Comparison of ENCODE assay signal across 27 cellular contexts in the genomic region with DNA sequence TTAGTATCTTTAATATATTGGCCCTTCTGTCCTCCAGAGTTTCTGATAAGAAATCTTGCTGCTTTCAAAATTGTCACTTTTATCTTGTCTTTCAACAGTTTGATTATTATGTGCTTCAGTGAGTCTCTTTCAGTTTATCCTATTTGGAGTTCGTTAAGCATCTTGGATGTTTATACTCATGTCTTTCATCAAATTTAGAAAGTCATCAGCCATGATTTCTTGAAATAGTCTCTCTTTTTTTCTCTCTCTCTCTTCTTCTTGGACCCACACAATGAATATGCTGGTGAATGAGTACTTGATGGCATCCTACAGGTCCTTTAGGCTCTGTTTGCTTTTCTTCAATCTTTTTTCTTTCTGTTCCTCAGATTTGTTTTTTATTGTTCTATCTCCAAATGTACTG.
DNase-seq lines count a peak whose midpoint lies in the region; TF ChIP-seq lines count a peak whose summit lies in the region.
"Had no signal": no experiment of that assay in that cellular context is flagged by ENCODE, and none has a peak within 500 bp of the region (broad histone marks: within the 10 kb centered on the region; RNA-seq: fewer than 3 reads in every experiment).

No MANE protein-coding gene starts in this region.

- CTCF ChIA-PET in HEK293 (lab: Yijun Ruan, JAX), result interaction anchor here (0.7 kb wide), 2 partner anchors 209 to 1164 kb away, joined by 3 to 5 read pairs; no protein-coding TSS in a partner anchor

- POLR2A ChIA-PET in HEK293 (lab: Yijun Ruan, JAX), result no interaction called here

- no peak for TF ChIP-seq CTCF in HEK293 (tag by site-specific recombination; IDR thresholded peaks at IDR 0.05)

- no peak overlapping the region for H3K4me3 ChIP-seq in HEK293 (ENCODE audit: low read depth, low read length)
- H3K4me3 ChIP-seq: A549; BLaER1; BLaER1 treated with 17β-estradiol and CSF1 and Interleukin-3, amounts not matched to agents 10 nM and 100 nM had no signal

- no peaks in the 10 kb centered on the region for H3K4me1 ChIP-seq in HEK293 (ENCODE audit: control insufficient read depth, insufficient read depth, low read length)
- H3K4me1 ChIP-seq: A549; BE2C; BLaER1; BLaER1 treated with 17β-estradiol and CSF1 and Interleukin-3, amounts not matched to agents 10 nM and 100 nM; Caco-2 had no signal

- H3K27ac ChIP-seq in HEK293 (ENCODE audit: extremely low read depth, low read depth, low read length), result no peak overlapping the region
- H3K27ac ChIP-seq: 22Rv1; A549; BLaER1; BLaER1 treated with 17β-estradiol and CSF1 and Interleukin-3, amounts not matched to agents 10 nM and 100 nM; C4-2B had no signal

- DNase-seq in activated effector memory CD4-positive, alpha-beta T cell treated with Interleukin-2 at 50 U/mL for 16 hours, result no peak
- DNase-seq: 8988T; ACHN; AML-193; BE2C; C1 segment of cervical spinal cord; Caco-2; Calu3; CD4-positive, alpha-beta memory T cell; CD4-positive, alpha-beta T cell; CD4-positive, CD25-positive, alpha-beta regulatory T cell; CD8-positive, alpha-beta memory T cell; CD8-positive, alpha-beta T cell; COR-L47; DMS 273 treated with DMSO at 0.1 percent for 48 hours; DMS153; DMS53; DMS79; DMS79 treated with DMSO at 0.1 percent for 48 hours; DND-41; EL had no signal

- no peaks in the 10 kb centered on the region for H3K36me3 ChIP-seq in HEK293 (ENCODE audit: control insufficient read depth in 2 of 2, insufficient read depth in 1 of 2, low read length in 2 of 2)
- H3K36me3 ChIP-seq: BE2C; BLaER1; BLaER1 treated with 17β-estradiol and CSF1 and Interleukin-3, amounts not matched to agents 10 nM and 100 nM had no signal

- H3K9me3 ChIP-seq in HEK293 (ENCODE audit: control insufficient read depth, insufficient read depth, low read depth, low read length), result no peaks in the 10 kb centered on the region
- H3K9me3 ChIP-seq: BE2C, Caco-2 had no signal

TF ChIP-seq in HEK293, 187 proteins besides CTCF, POLR2A, EP300 and RAD21:
- peak; percentile 92 for TF ChIP-seq ZNF558 (tag by site-specific recombination; IDR thresholded peaks at IDR 0.05)
- TF ChIP-seq ZBTB21 (tag by site-specific recombination; IDR thresholded peaks at IDR 0.05), result no peak
